ENCODE assay signal across 9 cellular contexts in the genomic region with DNA sequence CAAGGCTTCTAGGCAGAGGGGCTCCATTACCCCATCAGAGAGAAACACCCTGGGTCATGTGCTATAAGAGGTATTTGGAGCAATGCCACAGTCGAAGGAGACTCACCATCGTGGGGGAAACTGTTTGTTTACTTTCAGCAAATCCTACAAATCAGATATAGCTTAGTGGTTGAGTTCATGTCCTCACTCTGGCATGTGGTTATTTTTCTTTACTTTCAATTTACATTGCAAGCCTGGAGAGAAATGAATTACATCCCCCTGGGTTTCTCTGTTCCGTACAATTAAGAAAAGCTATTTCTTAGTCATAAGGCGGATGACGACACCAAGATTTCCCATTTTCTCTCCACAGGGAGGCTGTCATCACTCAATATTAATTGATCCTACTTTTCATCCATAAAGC.
DNase-seq lines count a peak whose midpoint lies in the region; ATAC-seq and TF ChIP-seq lines count a peak whose summit lies in the region.
"Had no signal": no experiment of that assay in that cellular context is flagged by ENCODE, and none has a peak within 500 bp of the region (broad histone marks: within the 10 kb centered on the region; RNA-seq: fewer than 3 reads in every experiment).

No MANE protein-coding gene starts in this region.

- DNase-seq in GM04504 (ENCODE audit: low read depth), result peak; percentile 59
- DNase-seq in amniotic stem cell (lab: John Stamatoyannopoulos, UW), result peak; percentile 80
- DNase-seq in NCI-H2029 treated with DMSO at 0.1 percent for 48 hours (lab: John Stamatoyannopoulos, UW), result no peak
- DNase-seq in stimulated activated CD4-positive, alpha-beta T cell treated with anti-CD3 and anti-CD28 coated beads, Interleukin-4, amount 100 ng/mL, for 24 hours, result no peak
- DNase-seq: NCI-H187 had no signal

- peaks cover 44% of the 10 kb centered on the region for H3K4me1 Mint-ChIP-seq in nephron

- peaks cover 17% of the 10 kb centered on the region for H3K36me3 Mint-ChIP-seq in nephron (ENCODE audit: low read depth)

- H3K4me3 Mint-ChIP-seq in nephron, result no peak overlapping the region

- peak overlapping the region; percentile 13 to 41 (median 36) for H3K27ac Mint-ChIP-seq in nephron

- ATAC-seq in HG02885 (IDR thresholded peaks at IDR 0.05; ENCODE audit: poor library complexity, unreplicated experiment) (peak; percentile 41), GM18858 (IDR thresholded peaks at IDR 0.05; ENCODE audit: unreplicated experiment) (no peak), HG03469 (IDR thresholded peaks at IDR 0.05; ENCODE audit: unreplicated experiment) (no peak)

- peaks cover 7% of the 10 kb centered on the region for H3K9me3 Mint-ChIP-seq in nephron

- no peaks in the 10 kb centered on the region for H3K27me3 Mint-ChIP-seq in nephron (ENCODE audit: low read depth)

- no peak for TF ChIP-seq CTCF in nephron (IDR thresholded peaks at IDR 0.05; ENCODE audit: unreplicated experiment in 3 of 3)

Comparison
In these comparisons a context has a peak if more than half of its experiments do, and no peak if none do; other contexts are left out.
1. DNase-seq: peak in GM04504 (single experiment) and amniotic stem cell (single experiment); none in NCI-H2029 treated with DMSO at 0.1 percent for 48 hours (single experiment) and stimulated activated CD4-positive, alpha-beta T cell treated with anti-CD3 and anti-CD28 coated beads, Interleukin-4, amount 100 ng/mL, for 24 hours (single experiment).